ENCODE assay signal across 8 cellular contexts in genomic region chr6:149963212-149963461, GRCh38. TPM values are rescaled to one million over a fixed set of nuclear protein-coding genes. Genes with fewer than 3 reads are reported as not detected.
DNase-seq lines count a peak whose midpoint lies in the region; ATAC-seq and TF ChIP-seq lines count a peak whose summit lies in the region.

No MANE protein-coding gene starts in this region.

- CTCF ChIA-PET in AG04449 (lab: Yijun Ruan, JAX), result no interaction called here
- CTCF ChIA-PET in activated CD8-positive, alpha-beta memory T cell treated with anti-CD3 and anti-CD28 coated beads, Interleukin-2, amount 10 ng/mL, durations not matched to agents 7 days and 5 days (lab: Charles Lee), result no interaction called here

- H3K36me3 Mint-ChIP-seq in activated CD8-positive, alpha-beta memory T cell treated with anti-CD3 and anti-CD28 coated beads, Interleukin-2, amount 10 ng/mL, durations not matched to agents 7 days and 5 days, result peaks cover 4% of the 10 kb centered on the region

- peaks cover 22 to 95% (median 64%) of the 10 kb centered on the region in 3 donors for H3K27me3 ChIP-seq in sigmoid colon

- POLR2A ChIA-PET in AG04449 (lab: Yijun Ruan, JAX), result no interaction called here

- H3K27ac Mint-ChIP-seq in activated CD8-positive, alpha-beta memory T cell treated with anti-CD3 and anti-CD28 coated beads, Interleukin-2, amount 10 ng/mL, durations not matched to agents 7 days and 5 days, result peak overlapping the region; percentile 86

- intact Hi-C loops in sigmoid colon (cut with DNase I), result no loop called here

- H3K4me1 ChIP-seq in sigmoid colon, result peaks cover 0 to 28% (median 26%) of the 10 kb centered on the region in 4 donors

- no peaks in the 10 kb centered on the region for H3K9me3 ChIP-seq in sigmoid colon

- DNase-seq in AG04449 (ENCODE audit: low read depth, low spot score) (no peak), NAMALWA (ENCODE audit: low spot score) (peak; percentile 61), foreskin fibroblast (peak in 1 of 2 donors; percentile 32), sigmoid colon (no peak), GM19238 (ENCODE audit: insufficient read length, low spot score) (no peak)
- peak; percentile 75 for DNase-seq in activated CD8-positive, alpha-beta memory T cell treated with anti-CD3 and anti-CD28 coated beads, Interleukin-2, amount 10 ng/mL, durations not matched to agents 7 days and 5 days

- no peak for TF ChIP-seq POLR2A in sigmoid colon (IDR thresholded peaks at IDR 0.05)

- H3K4me3 ChIP-seq in AG04449 (ENCODE audit: low read depth, low read length) (peak overlapping the region; percentile 61), foreskin fibroblast (ENCODE audit: low read depth in 1 of 2, low read length in 2 of 2) (peak overlapping the region; percentile 45 to 46), sigmoid colon (peak overlapping the region; percentile 15 to 50 (median 38))

- peak overlapping the region; percentile 85 for H3K4me3 Mint-ChIP-seq in activated CD8-positive, alpha-beta memory T cell treated with anti-CD3 and anti-CD28 coated beads, Interleukin-2, amount 10 ng/mL, durations not matched to agents 7 days and 5 days

- 4 to 11% methylated on average over 8 of the region's 8 CpGs for WGBS in sigmoid colon, 2 donors

- H3K36me3 ChIP-seq in sigmoid colon, result no peaks in the 10 kb centered on the region

- TF ChIP-seq CTCF in AG04449 (IDR thresholded peaks at IDR 0.05; ENCODE audit: insufficient read depth, low read length, missing control alignments) (no peak), foreskin fibroblast (IDR thresholded peaks at IDR 0.05; ENCODE audit: low read depth, low read length) (no peak), sigmoid colon (IDR thresholded peaks at IDR 0.05) (no peak)

- TF ChIP-seq EP300 in sigmoid colon (IDR thresholded peaks at IDR 0.05), result no peak

- no peaks in the 10 kb centered on the region for H3K9me3 Mint-ChIP-seq in activated CD8-positive, alpha-beta memory T cell treated with anti-CD3 and anti-CD28 coated beads, Interleukin-2, amount 10 ng/mL, durations not matched to agents 7 days and 5 days (ENCODE audit: low read depth)

- no peak overlapping the region for H3K27ac ChIP-seq in sigmoid colon

- H3K4me1 Mint-ChIP-seq in activated CD8-positive, alpha-beta memory T cell treated with anti-CD3 and anti-CD28 coated beads, Interleukin-2, amount 10 ng/mL, durations not matched to agents 7 days and 5 days, result peaks cover 22% of the 10 kb centered on the region

- H3K27me3 Mint-ChIP-seq in activated CD8-positive, alpha-beta memory T cell treated with anti-CD3 and anti-CD28 coated beads, Interleukin-2, amount 10 ng/mL, durations not matched to agents 7 days and 5 days, result peaks cover 79% of the 10 kb centered on the region

- ATAC-seq in GM18867 (IDR thresholded peaks at IDR 0.05; ENCODE audit: unreplicated experiment), result peak; percentile 29
- ATAC-seq in activated CD8-positive, alpha-beta memory T cell treated with anti-CD3 and anti-CD28 coated beads, Interleukin-2, amount 10 ng/mL, durations not matched to agents 7 days and 5 days, result peak; percentile 37
- ATAC-seq in HG03439 (IDR thresholded peaks at IDR 0.05; ENCODE audit: unreplicated experiment), result no peak

RNA-seq across cellular contexts. Expression of gene ULBP1, which starts 0.6 kb away (rescaled TPM):
- total RNA-seq in activated CD8-positive, alpha-beta memory T cell treated with anti-CD3 and anti-CD28 coated beads, Interleukin-2, amount 10 ng/mL, durations not matched to agents 7 days and 5 days, result 1 to 10 TPM in 1 of 2 experiments, under 1 TPM in 1; 0.82 to 1.2 TPM
- total RNA-seq in sigmoid colon, result under 1 TPM in 1 of 4 donors, not detected in 3; 0.55 TPM
- polyA plus RNA-seq in sigmoid colon, result under 1 TPM in 1 of 3 donors, not detected in 2; 0.09 TPM

RNA-seq across cellular contexts. Expression of gene ULBP2, which starts 21.3 kb away (rescaled TPM):
- under 1 TPM; 0.80 to 0.99 TPM for total RNA-seq in activated CD8-positive, alpha-beta memory T cell treated with anti-CD3 and anti-CD28 coated beads, Interleukin-2, amount 10 ng/mL, durations not matched to agents 7 days and 5 days
- not detected for total RNA-seq in sigmoid colon
- under 1 TPM in 1 of 3 donors, not detected in 2; 0.34 TPM for polyA plus RNA-seq in sigmoid colon

RNA-seq across cellular contexts. Expression of gene RAET1G, which starts 40.2 kb away (rescaled TPM):
- total RNA-seq in activated CD8-positive, alpha-beta memory T cell treated with anti-CD3 and anti-CD28 coated beads, Interleukin-2, amount 10 ng/mL, durations not matched to agents 7 days and 5 days, result not detected
- not detected for total RNA-seq in sigmoid colon
- polyA plus RNA-seq in sigmoid colon, result under 1 TPM in 1 of 3 donors, not detected in 2; 0.23 TPM

Comparison
In these comparisons a context has a peak if more than half of its experiments do, and no peak if none do; other contexts are left out.
1. DNase-seq: peak in NAMALWA (single experiment) and activated CD8-positive, alpha-beta memory T cell treated with anti-CD3 and anti-CD28 coated beads, Interleukin-2, amount 10 ng/mL, durations not matched to agents 7 days and 5 days (single experiment); none in AG04449 (single experiment), sigmoid colon (single experiment) and GM19238 (single experiment).
2. Peak in every context shown above with its lines, with median percentiles within 50 percentile points of each other: H3K4me3 ChIP-seq.